In genomic region chr21:32184059-32184458, GRCh38 we compare ENCODE assay signal across 22 cellular contexts.
A peak's percentile ranks its signal among the peaks of the same experiment; 100 is the strongest.
DNase-seq lines count a peak whose midpoint lies in the region; TF ChIP-seq lines count a peak whose summit lies in the region.
"Had no signal": no experiment of that assay in that cellular context is flagged by ENCODE, and none has a peak within 500 bp of the region (broad histone marks: within the 10 kb centered on the region; RNA-seq: fewer than 3 reads in every experiment).

No MANE protein-coding gene starts in this region.

- peaks cover 2% of the 10 kb centered on the region for H3K27me3 Mint-ChIP-seq in endodermal cell (ENCODE audit: insufficient read depth)

- DNase-seq in NCI-H2227 (lab: John Stamatoyannopoulos, UW; ENCODE audit: unreplicated experiment) (peak; percentile 23), NCI-H2227 treated with DMSO at 0.1 percent for 48 hours (lab: John Stamatoyannopoulos, UW) (no peak), COR-L47 (lab: John Stamatoyannopoulos, UW) (peak; percentile 63), NCI-H2171 (lab: John Stamatoyannopoulos, UW) (peak; percentile 41), endodermal cell (peak; percentile 50), breast epithelium (ENCODE audit: low spot score in 2 of 2) (no peak), NCI-H1092 treated with DMSO at 0.1 percent for 48 hours (lab: John Stamatoyannopoulos, UW) (no peak)
- no peak for DNase-seq in activated CD4-positive, alpha-beta T cell treated with anti-CD3 and anti-CD28 coated beads for 1 hour
- DNase-seq: DND-41, H7, HFFc6, MG63, NCI-H1048, NCI-H1436, NCI-H2029, NCI-H226, NCI-H526 treated with DMSO at 0.1 percent for 48 hours, Peyer's patch, T-helper 1 cell had no signal

- H3K36me3 ChIP-seq in endodermal cell (ENCODE audit: control insufficient read depth, insufficient read depth, low read length) (no peaks in the 10 kb centered on the region), breast epithelium (no peaks in the 10 kb centered on the region)
- H3K36me3 ChIP-seq: MG63, Peyer's patch had no signal

- H3K27me3 ChIP-seq in endodermal cell (ENCODE audit: control insufficient read depth, insufficient read depth, low read length, poor library complexity, severe bottlenecking) = no peaks in the 10 kb centered on the region
- no peaks in the 10 kb centered on the region for H3K27me3 ChIP-seq in breast epithelium
- H3K27me3 ChIP-seq: MG63, Peyer's patch had no signal

- H3K4me1 ChIP-seq in endodermal cell (ENCODE audit: control insufficient read depth, insufficient read depth, low read length) = peaks cover 6% of the 10 kb centered on the region
- H3K4me1 ChIP-seq in breast epithelium = no peaks in the 10 kb centered on the region
- H3K4me1 ChIP-seq: Peyer's patch had no signal

- no peak overlapping the region for H3K9ac ChIP-seq in endodermal cell (ENCODE audit: extremely low read depth, low read length, poor library complexity, severe bottlenecking)

- no peaks in the 10 kb centered on the region for H3K9me3 Mint-ChIP-seq in endodermal cell

- H3K9me3 ChIP-seq in endodermal cell (ENCODE audit: control insufficient read depth, low read length) = peaks cover 8% of the 10 kb centered on the region
- no peaks in the 10 kb centered on the region for H3K9me3 ChIP-seq in breast epithelium
- H3K9me3 ChIP-seq: MG63, Peyer's patch had no signal

- no peak for TF ChIP-seq CTCF in endodermal cell (conservative IDR thresholded peaks at IDR 0.05)
- no peak for TF ChIP-seq CTCF in breast epithelium (IDR thresholded peaks at IDR 0.05)

- intact Hi-C loops in breast epithelium (cut with DNase I; ENCODE audit: low total_unique reads) = no loop called here

- H3K36me3 Mint-ChIP-seq in endodermal cell (ENCODE audit: low read depth) = no peaks in the 10 kb centered on the region
- H3K36me3 Mint-ChIP-seq: CD14-positive monocyte had no signal

- H3K4me3 ChIP-seq in endodermal cell (ENCODE audit: low read length) = no peak overlapping the region
- no peak overlapping the region for H3K4me3 ChIP-seq in breast epithelium
- H3K4me3 ChIP-seq: K562, MG63, Peyer's patch had no signal

- no peak overlapping the region for H3K27ac Mint-ChIP-seq in endodermal cell
- H3K27ac Mint-ChIP-seq: B cell, CD14-positive monocyte, HFFc6 had no signal

- H3K4me3 Mint-ChIP-seq in endodermal cell = no peak overlapping the region
- H3K4me3 Mint-ChIP-seq: B cell, CD14-positive monocyte, HFFc6 had no signal

- H3K27ac ChIP-seq in endodermal cell (ENCODE audit: low read depth, low read length) (no peak overlapping the region), breast epithelium (no peak overlapping the region)
- H3K27ac ChIP-seq: Peyer's patch had no signal

- H3K4me1 Mint-ChIP-seq in endodermal cell = peaks cover 25% of the 10 kb centered on the region
- H3K4me1 Mint-ChIP-seq: B cell, CD14-positive monocyte had no signal

- no peak for TF ChIP-seq POLR2A in breast epithelium (IDR thresholded peaks at IDR 0.05)

- 69 to 75% methylated on average over 4 to 5 of the region's 5 CpGs for WGBS in endodermal cell (ENCODE audit: insufficient coverage in 1 of 2, insufficient read length in 1 of 2), 2 experiments

Comparison
In these comparisons a context has a peak if more than half of its experiments do, and no peak if none do; other contexts are left out.
1. DNase-seq: peak in NCI-H2227 (single experiment), COR-L47 (single experiment), NCI-H2171 (single experiment) and endodermal cell (single experiment); none in NCI-H2227 treated with DMSO at 0.1 percent for 48 hours (single experiment), breast epithelium (0 of 2), activated CD4-positive, alpha-beta T cell treated with anti-CD3 and anti-CD28 coated beads for 1 hour (single experiment) and NCI-H1092 treated with DMSO at 0.1 percent for 48 hours (single experiment).